ENCODE assay signal across 34 cellular contexts in the genomic region with DNA sequence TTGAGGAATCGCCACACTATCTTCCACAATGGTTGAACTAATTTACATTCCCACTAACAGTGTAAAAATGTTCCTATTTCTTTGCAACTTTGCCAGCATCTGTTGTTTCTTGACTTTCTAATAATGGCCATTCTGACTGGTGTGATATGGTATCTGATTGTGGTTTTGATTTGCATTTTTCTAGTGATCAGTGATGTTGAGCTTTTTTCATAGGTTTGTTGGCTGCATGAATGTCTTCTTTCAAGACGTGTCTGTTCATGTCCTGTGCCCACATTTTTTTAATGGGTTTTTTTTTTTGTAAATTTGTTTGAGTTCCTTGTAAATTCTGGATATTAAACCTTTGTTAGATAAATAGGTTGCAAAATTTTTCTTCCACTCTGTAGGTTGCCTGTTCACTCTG.
"Had no signal": no experiment of that assay in that cellular context is flagged by ENCODE, and none has a peak within 500 bp of the region (broad histone marks: within the 10 kb centered on the region; RNA-seq: fewer than 3 reads in every experiment).

No MANE protein-coding gene starts in this region.

- H3K4me2 ChIP-seq: KMS-11 had no signal

- DNase-seq: Karpas-422, Kasumi-1, MG63, MM.1S, MV-4-11, NCI-H1048, NCI-H1092, NCI-H1092 treated with DMSO at 0.1 percent for 48 hours, NCI-H1105, NCI-H1105 treated with DMSO at 0.1 percent for 48 hours, NCI-H1417, NCI-H1417 treated with DMSO at 0.1 percent for 48 hours, NCI-H1436, NCI-H1436 treated with DMSO at 0.1 percent for 48 hours, NCI-H146, NCI-H1694, NCI-H1694 treated with DMSO at 0.1 percent for 48 hours, NCI-H187, NCI-H187 treated with DMSO at 0.1 percent for 48 hours, NCI-H1930, NCI-H2029, NCI-H2029 treated with DMSO at 0.1 percent for 48 hours, NCI-H2081, NCI-H2081 treated with DMSO at 0.1 percent for 48 hours, NCI-H2107, NCI-H2171, NCI-H2227 treated with DMSO at 0.1 percent for 48 hours, NCI-H226, NCI-H345, NCI-H446, NCI-H446 treated with DMSO at 0.1 percent for 48 hours, NCI-H510A, NCI-H510A treated with DMSO at 0.1 percent for 48 hours had no signal

- H3K9ac ChIP-seq: KMS-11 had no signal

- H3K27me3 ChIP-seq: MG63 had no signal

- H3K27ac ChIP-seq: KMS-11 had no signal

- H3K36me3 ChIP-seq: MG63 had no signal

- H3K4me3 ChIP-seq: MG63 had no signal
